Comparison of ENCODE assay signal across 24 cellular contexts in genomic region chr3:194483850-194484249, GRCh38. TPM values are rescaled to one million over a fixed set of nuclear protein-coding genes. Genes with fewer than 3 reads are reported as not detected.
DNase-seq lines count a peak whose midpoint lies in the region; ATAC-seq and TF ChIP-seq lines count a peak whose summit lies in the region.
"Had no signal": no experiment of that assay in that cellular context is flagged by ENCODE, and none has a peak within 500 bp of the region (broad histone marks: within the 10 kb centered on the region; RNA-seq: fewer than 3 reads in every experiment).

No MANE protein-coding gene starts in this region.

- CTCF ChIA-PET in HEK293 (lab: Yijun Ruan, JAX), result interaction anchor here (0.7 to 3.6 kb wide), 3 partner anchors 11 to 1675 kb away, joined by 3 to 25 read pairs (median 3); no protein-coding TSS in a partner anchor

- DNase-seq in CD4-positive, CD25-positive, alpha-beta regulatory T cell, result peak in 1 of 3 donors; percentile 29
- DNase-seq in RWPE2 (ENCODE audit: low spot score) (no peak), fibroblast of the aortic adventitia (ENCODE audit: low read depth) (no peak), head of caudate nucleus (no peak), lower lobe of right lung (no peak), left colon (no peak)
- DNase-seq: activated CD4-positive, alpha-beta T cell treated with anti-CD3 and anti-CD28 coated beads for 36 hours; activated T-cell treated with anti-CD3 and anti-CD28 coated beads, Interleukin-2, amount 50 U/mL, for 1 hour; amniotic stem cell; DMS79 treated with DMSO at 0.1 percent for 48 hours; effector CD4-positive, alpha-beta T cell; heart left ventricle; Kasumi-1; NCI-H1694; NCI-H510A treated with DMSO at 0.1 percent for 48 hours; SJCRH30; stimulated activated CD4-positive, alpha-beta T cell treated with anti-CD3 and anti-CD28 coated beads, Interleukin-4, amount 100 ng/mL, for 4 hours; stimulated activated naive B cell treated with anti-CD40 and anti-IgM and Interleukin-4, amounts not matched to agents 10 μg/mL and 1 μg/mL and 100 μg/mL, for 72 hours had no signal

- POLR2A ChIA-PET in HEK293 (lab: Yijun Ruan, JAX), result interaction anchor here (0.6 to 1.1 kb wide), 3 partner anchors 38 to 119 kb away, joined by 3 to 5 read pairs (median 3); no protein-coding TSS in a partner anchor

- peaks cover 4% of the 10 kb centered on the region for H3K36me3 Mint-ChIP-seq in CD4-positive, CD25-positive, alpha-beta regulatory T cell

- H3K4me1 ChIP-seq in CD4-positive, CD25-positive, alpha-beta regulatory T cell (ENCODE audit: control insufficient read depth, insufficient read depth, low read length, poor library complexity, severe bottlenecking), result peaks cover 46% of the 10 kb centered on the region
- H3K4me1 ChIP-seq in HEK293 (ENCODE audit: control insufficient read depth, insufficient read depth, low read length), result peaks cover 10% of the 10 kb centered on the region; the same call in 1 of the 2 replicates
- peaks cover 39% of the 10 kb centered on the region for H3K4me1 ChIP-seq in RWPE2 (ENCODE audit: insufficient read depth, poor library complexity, severe bottlenecking)
- peaks cover 57% of the 10 kb centered on the region for H3K4me1 ChIP-seq in lower lobe of right lung

- peak overlapping the region; percentile 83 for H3K27ac ChIP-seq in CD4-positive, CD25-positive, alpha-beta regulatory T cell (ENCODE audit: insufficient read depth, low read length, poor library complexity, severe bottlenecking)
- H3K27ac ChIP-seq in HEK293 (ENCODE audit: extremely low read depth, low read depth, low read length) (no peak overlapping the region), RWPE2 (ENCODE audit: poor library complexity, severe bottlenecking) (peak overlapping the region; percentile 94), lower lobe of right lung (no peak overlapping the region)
- H3K27ac ChIP-seq: C4-2B, neural progenitor cell, SJCRH30, suprapubic skin had no signal

- intact Hi-C loops in head of caudate nucleus (cut with DNase I) (no loop called here), lower lobe of right lung (cut with DNase I) (no loop called here), left colon (cut with DNase I, micrococcal nuclease) (no loop called here)

- H3K4me3 Mint-ChIP-seq in CD4-positive, CD25-positive, alpha-beta regulatory T cell, result peak overlapping the region in 2 of 4 donors; percentile 69 to 94
- H3K4me3 Mint-ChIP-seq: stimulated activated naive B cell treated with anti-CD40 and anti-IgM and Interleukin-4, amounts not matched to agents 10 μg/mL and 1 μg/mL and 100 μg/mL, for 72 hours had no signal

- peak overlapping the region in 1 of 3 donors; percentile 94 for H3K27ac Mint-ChIP-seq in CD4-positive, CD25-positive, alpha-beta regulatory T cell
- H3K27ac Mint-ChIP-seq: activated CD4-positive, alpha-beta T cell treated with anti-CD3 and anti-CD28 coated beads for 36 hours; neural progenitor cell; stimulated activated naive B cell treated with anti-CD40 and anti-IgM and Interleukin-4, amounts not matched to agents 10 μg/mL and 1 μg/mL and 100 μg/mL, for 72 hours had no signal

- peaks cover 38 to 74% (median 52%) of the 10 kb centered on the region in 4 donors for H3K4me1 Mint-ChIP-seq in CD4-positive, CD25-positive, alpha-beta regulatory T cell

- H3K27me3 Mint-ChIP-seq in CD4-positive, CD25-positive, alpha-beta regulatory T cell, result peaks cover 11% of the 10 kb centered on the region
- H3K27me3 Mint-ChIP-seq: stimulated activated naive B cell treated with anti-CD40 and anti-IgM and Interleukin-4, amounts not matched to agents 10 μg/mL and 1 μg/mL and 100 μg/mL, for 72 hours had no signal

- no peaks in the 10 kb centered on the region for H3K9me3 Mint-ChIP-seq in CD4-positive, CD25-positive, alpha-beta regulatory T cell

- H3K36me3 ChIP-seq in CD4-positive, CD25-positive, alpha-beta regulatory T cell (ENCODE audit: control insufficient read depth, insufficient read depth, low read length), result no peaks in the 10 kb centered on the region
- H3K36me3 ChIP-seq in HEK293 (ENCODE audit: control insufficient read depth in 2 of 2, insufficient read depth in 1 of 2, low read length in 2 of 2) (peaks cover 0 to 16% of the 10 kb centered on the region in 2 experiments; a peak in 2 of 3 replicates), RWPE2 (ENCODE audit: low read depth) (peaks cover 62% of the 10 kb centered on the region), lower lobe of right lung (no peaks in the 10 kb centered on the region)
- H3K36me3 ChIP-seq: neural progenitor cell, suprapubic skin had no signal

- no peaks in the 10 kb centered on the region for H3K27me3 ChIP-seq in CD4-positive, CD25-positive, alpha-beta regulatory T cell (ENCODE audit: control insufficient read depth, insufficient read depth, low read length)
- H3K27me3 ChIP-seq in RWPE2 (ENCODE audit: insufficient read depth, poor library complexity, severe bottlenecking) (no peaks in the 10 kb centered on the region), lower lobe of right lung (ENCODE audit: low read depth) (no peaks in the 10 kb centered on the region)
- H3K27me3 ChIP-seq: heart left ventricle, neural progenitor cell, SJCRH30, suprapubic skin had no signal

- peak overlapping the region; percentile 88 for H3K4me3 ChIP-seq in CD4-positive, CD25-positive, alpha-beta regulatory T cell (ENCODE audit: low read depth, low read length)
- H3K4me3 ChIP-seq in HEK293 (ENCODE audit: low read depth, low read length) (no peak overlapping the region), RWPE2 (ENCODE audit: severe bottlenecking) (no peak overlapping the region), fibroblast of the aortic adventitia (ENCODE audit: low read depth, low read length) (peak overlapping the region; percentile 97), lower lobe of right lung (no peak overlapping the region)
- H3K4me3 ChIP-seq: neural progenitor cell, SJCRH30, suprapubic skin had no signal

- no peak for ATAC-seq in CD4-positive, CD25-positive, alpha-beta regulatory T cell (ENCODE audit: low read depth in 2 of 2)
- ATAC-seq in RWPE2 (ENCODE audit: low read depth), result no peak
- ATAC-seq in lower lobe of right lung, result no peak
- ATAC-seq in left colon, result no peak
- ATAC-seq: activated CD4-positive, alpha-beta T cell treated with anti-CD3 and anti-CD28 coated beads for 36 hours; HCT116; heart left ventricle; right cardiac atrium; stimulated activated naive B cell treated with anti-CD40 and anti-IgM and Interleukin-4, amounts not matched to agents 10 μg/mL and 1 μg/mL and 100 μg/mL, for 72 hours had no signal

- TF ChIP-seq CTCF in HEK293 (tag by site-specific recombination; IDR thresholded peaks at IDR 0.05), result no peak
- no peak for TF ChIP-seq CTCF in RWPE2 (IDR thresholded peaks at IDR 0.05; ENCODE audit: poor library complexity, severe bottlenecking)
- no peak for TF ChIP-seq CTCF in fibroblast of the aortic adventitia (IDR thresholded peaks at IDR 0.05; ENCODE audit: insufficient read depth, low read length)
- TF ChIP-seq CTCF in lower lobe of right lung (IDR thresholded peaks at IDR 0.05), result no peak

- H3K9me3 ChIP-seq in CD4-positive, CD25-positive, alpha-beta regulatory T cell (ENCODE audit: control insufficient read depth in 2 of 2, low read length in 2 of 2), result no peaks in the 10 kb centered on the region
- H3K9me3 ChIP-seq in HEK293 (ENCODE audit: control insufficient read depth, insufficient read depth, low read depth, low read length) (no peaks in the 10 kb centered on the region), RWPE2 (ENCODE audit: severe bottlenecking) (no peaks in the 10 kb centered on the region), lower lobe of right lung (no peaks in the 10 kb centered on the region)
- H3K9me3 ChIP-seq: heart left ventricle, SJCRH30, suprapubic skin had no signal

TF ChIP-seq in HEK293, 187 proteins besides CTCF, POLR2A, EP300 and RAD21 (continues in another document):
- TF ChIP-seq ZNF274 (IDR thresholded peaks at IDR 0.05; ENCODE audit: low read length), result no peak
- TF ChIP-seq ZNF274 (tag by site-specific recombination; IDR thresholded peaks at IDR 0.05; ENCODE audit: borderline replicate concordance), result no peak
- no peak for TF ChIP-seq ZNF335 (tag by site-specific recombination; conservative IDR thresholded peaks at IDR 0.05)
- no peak for TF ChIP-seq TRIM28 (IDR thresholded peaks at IDR 0.05; ENCODE audit: borderline replicate concordance, low read length)
- TF ChIP-seq, protein P1, sequence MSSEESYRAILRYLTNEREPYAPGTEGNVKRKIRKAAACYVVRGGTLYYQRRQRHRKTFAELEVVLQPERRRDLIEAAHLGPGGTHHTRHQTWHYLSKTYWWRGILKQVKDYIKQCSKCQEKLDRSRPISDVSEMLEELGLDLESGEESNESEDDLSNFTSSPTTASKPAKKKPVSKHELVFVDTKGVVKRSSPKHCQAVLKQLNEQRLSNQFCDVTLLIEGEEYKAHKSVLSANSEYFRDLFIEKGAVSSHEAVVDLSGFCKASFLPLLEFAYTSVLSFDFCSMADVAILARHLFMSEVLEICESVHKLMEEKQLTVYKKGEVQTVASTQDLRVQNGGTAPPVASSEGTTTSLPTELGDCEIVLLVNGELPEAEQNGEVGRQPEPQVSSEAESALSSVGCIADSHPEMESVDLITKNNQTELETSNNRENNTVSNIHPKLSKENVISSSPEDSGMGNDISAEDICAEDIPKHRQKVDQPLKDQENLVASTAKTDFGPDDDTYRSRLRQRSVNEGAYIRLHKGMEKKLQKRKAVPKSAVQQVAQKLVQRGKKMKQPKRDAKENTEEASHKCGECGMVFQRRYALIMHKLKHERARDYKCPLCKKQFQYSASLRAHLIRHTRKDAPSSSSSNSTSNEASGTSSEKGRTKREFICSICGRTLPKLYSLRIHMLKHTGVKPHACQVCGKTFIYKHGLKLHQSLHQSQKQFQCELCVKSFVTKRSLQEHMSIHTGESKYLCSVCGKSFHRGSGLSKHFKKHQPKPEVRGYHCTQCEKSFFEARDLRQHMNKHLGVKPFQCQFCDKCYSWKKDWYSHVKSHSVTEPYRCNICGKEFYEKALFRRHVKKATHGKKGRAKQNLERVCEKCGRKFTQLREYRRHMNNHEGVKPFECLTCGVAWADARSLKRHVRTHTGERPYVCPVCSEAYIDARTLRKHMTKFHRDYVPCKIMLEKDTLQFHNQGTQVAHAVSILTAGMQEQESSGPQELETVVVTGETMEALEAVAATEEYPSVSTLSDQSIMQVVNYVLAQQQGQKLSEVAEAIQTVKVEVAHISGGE (tag by site-specific recombination; conservative IDR thresholded peaks at IDR 0.05; ENCODE audit: low read depth), result no peak
- no peak for TF ChIP-seq ZNF792 (tag by site-specific recombination; IDR thresholded peaks at IDR 0.05)

RNA-seq across cellular contexts. Expression of gene ATP13A3, which starts 3.0 kb away (rescaled TPM):
- 114 TPM for total RNA-seq in CD4-positive, CD25-positive, alpha-beta regulatory T cell
- 10 to 100 TPM in 3 of 4 donors, 1 to 10 TPM in 1; 8.6 to 17.5 (median 13.3) TPM for polyA plus RNA-seq in CD4-positive, CD25-positive, alpha-beta regulatory T cell
- total RNA-seq in fibroblast of the aortic adventitia (ENCODE audit: low replicate concordance), result 448 and 494 TPM in 2 replicates
- 84.8 TPM for total RNA-seq in lower lobe of right lung
- 100 to 1,000 TPM in 1 of 2 donors, 10 to 100 TPM in 1; 95.1 to 110 TPM for total RNA-seq in left colon

Comparison
In these comparisons a context has a peak if more than half of its experiments do, and no peak if none do; other contexts are left out.
1. H3K27ac ChIP-seq: peak in CD4-positive, CD25-positive, alpha-beta regulatory T cell (single experiment) and RWPE2 (single experiment); none in HEK293 (single experiment) and lower lobe of right lung (single experiment).
2. H3K4me3 ChIP-seq: peak in CD4-positive, CD25-positive, alpha-beta regulatory T cell (single experiment) and fibroblast of the aortic adventitia (single experiment); none in HEK293 (single experiment), RWPE2 (single experiment) and lower lobe of right lung (single experiment).